In the genomic region with DNA sequence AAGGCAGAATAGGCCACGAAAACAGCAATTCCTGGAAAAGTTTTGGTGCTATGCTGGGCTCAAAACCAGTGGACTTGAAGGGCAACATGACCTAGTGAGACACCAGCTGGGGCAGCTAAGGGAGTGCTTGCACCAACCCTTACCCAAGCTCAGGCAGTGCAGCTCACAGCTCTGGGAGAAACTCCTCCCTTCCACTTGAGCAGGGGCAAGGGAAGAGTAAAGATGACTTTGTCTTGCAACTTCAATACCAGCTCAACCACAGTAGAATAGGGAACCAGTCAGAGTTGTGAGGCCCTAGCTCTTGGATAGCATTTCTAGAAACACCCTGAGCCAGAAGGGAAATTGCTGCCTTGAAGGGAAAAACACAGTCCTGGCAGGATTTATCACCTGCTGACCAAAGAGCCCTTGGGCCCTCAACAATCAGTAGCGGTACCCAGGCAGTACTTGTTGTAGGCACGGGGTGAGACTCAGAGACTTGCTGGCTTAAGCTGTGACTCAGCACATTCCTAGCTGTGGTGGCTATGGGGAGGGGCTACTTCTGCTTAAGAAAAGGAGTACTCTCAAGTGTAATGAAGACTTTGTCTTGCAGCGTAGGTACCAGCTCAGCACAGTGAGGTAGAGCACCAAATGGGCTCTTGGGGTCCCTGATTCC, we compare ENCODE assay signal across 8 cellular contexts. TPM values are rescaled to one million over a fixed set of nuclear protein-coding genes. Genes with fewer than 3 reads are reported as not detected.
A peak's percentile ranks its signal among the peaks of the same experiment; 100 is the strongest.
DNase-seq lines count a peak whose midpoint lies in the region; ATAC-seq, FAIRE-seq and TF ChIP-seq lines count a peak whose summit lies in the region.

No MANE protein-coding gene starts in this region.

- H3K36me3 Mint-ChIP-seq in activated T-cell treated with anti-CD3 and anti-CD28 coated beads, Interleukin-2, amount 50 U/mL, for 72 hours (ENCODE audit: insufficient read depth in 2 of 2): peaks cover 0 to 4% of the 10 kb centered on the region in 2 donors

- no peak for TF ChIP-seq POLR2A in GM12892 (IDR thresholded peaks at IDR 0.05; ENCODE audit: low read depth, low read length)

- ATAC-seq in left colon (peak; percentile 66), GM21717 (IDR thresholded peaks at IDR 0.05; ENCODE audit: unreplicated experiment) (no peak)
- no peak for ATAC-seq in activated T-cell treated with anti-CD3 and anti-CD28 coated beads, Interleukin-2, amount 50 U/mL, for 72 hours (replicated peaks in 1 of 2)

- FAIRE-seq in GM12892 (lab: Jason Lieb, UNC): no peak

- in situ Hi-C loops in astrocyte of the cerebellum (cut with HindIII; ENCODE audit: low sequenced_read_pairs): no loop called here

- no peak overlapping the region for H3K4me3 Mint-ChIP-seq in activated T-cell treated with anti-CD3 and anti-CD28 coated beads, Interleukin-2, amount 50 U/mL, for 72 hours

- no peak for TF ChIP-seq CTCF in astrocyte of the cerebellum (IDR thresholded peaks at IDR 0.05; ENCODE audit: low read depth, low read length, missing control alignments)

- DNase-seq in AG20443 (ENCODE audit: low spot score) (peak; percentile 55), HUDEP-2 (lab: John Stamatoyannopoulos, UW; ENCODE audit: unreplicated experiment in 76 of 76) (peak in 62 of 76 experiments; percentile 1 to 65 (median 26)), astrocyte of the cerebellum (ENCODE audit: low read depth) (peak; percentile 27), left colon (no peak), GM12892 (ENCODE audit: insufficient read length) (no peak)
- DNase-seq in activated naive CD4-positive, alpha-beta T cell treated with anti-CD3 and anti-CD28 coated beads, Interleukin-2, amount 50 U/mL, for 16 hours: no peak
- DNase-seq in activated T-cell treated with anti-CD3 and anti-CD28 coated beads, Interleukin-2, amount 50 U/mL, for 72 hours: no peak

- H3K27me3 Mint-ChIP-seq in activated T-cell treated with anti-CD3 and anti-CD28 coated beads, Interleukin-2, amount 50 U/mL, for 72 hours (ENCODE audit: low read depth): no peaks in the 10 kb centered on the region

- H3K4me1 Mint-ChIP-seq in activated T-cell treated with anti-CD3 and anti-CD28 coated beads, Interleukin-2, amount 50 U/mL, for 72 hours (ENCODE audit: low read depth): peaks cover 6% of the 10 kb centered on the region

- H3K4me3 ChIP-seq in astrocyte of the cerebellum (ENCODE audit: low read depth, low read length): no peak overlapping the region

- H3K9me3 Mint-ChIP-seq in activated T-cell treated with anti-CD3 and anti-CD28 coated beads, Interleukin-2, amount 50 U/mL, for 72 hours: peaks cover 2 to 8% of the 10 kb centered on the region in 2 donors

- H3K27ac Mint-ChIP-seq in activated T-cell treated with anti-CD3 and anti-CD28 coated beads, Interleukin-2, amount 50 U/mL, for 72 hours: no peak overlapping the region

- intact Hi-C loops in left colon (cut with DNase I, micrococcal nuclease): no loop called here

RNA-seq across cellular contexts. Expression of gene ABCG2, which starts 19.7 kb away (rescaled TPM):
- 10 to 100 TPM; 32.5 to 36.2 TPM for total RNA-seq in left colon
- not detected for polyA plus RNA-seq in GM12892 (2012; ENCODE audit: missing spikeins)
- total RNA-seq in activated T-cell treated with anti-CD3 and anti-CD28 coated beads, Interleukin-2, amount 50 U/mL, for 72 hours: 1 to 10 TPM in 1 of 2 donors, under 1 TPM in 1; 0.28 to 2.3 TPM

Comparison
In these comparisons a context has a peak if more than half of its experiments do, and no peak if none do; other contexts are left out.
1. DNase-seq: peak in AG20443 (single experiment), HUDEP-2 (62 of 76) and astrocyte of the cerebellum (single experiment); none in left colon (0 of 2), GM12892 (single experiment), activated naive CD4-positive, alpha-beta T cell treated with anti-CD3 and anti-CD28 coated beads, Interleukin-2, amount 50 U/mL, for 16 hours (single experiment) and activated T-cell treated with anti-CD3 and anti-CD28 coated beads, Interleukin-2, amount 50 U/mL, for 72 hours (0 of 2).
2. RNA of gene ABCG2, which starts 19.7 kb away (total RNA-seq): 32.5 to 36.2 TPM in left colon; 0.28 to 2.3 TPM in activated T-cell treated with anti-CD3 and anti-CD28 coated beads, Interleukin-2, amount 50 U/mL, for 72 hours; every median in the first group is over 10 times any median in the second.